ENCODE assay signal across 25 cellular contexts in the genomic region with DNA sequence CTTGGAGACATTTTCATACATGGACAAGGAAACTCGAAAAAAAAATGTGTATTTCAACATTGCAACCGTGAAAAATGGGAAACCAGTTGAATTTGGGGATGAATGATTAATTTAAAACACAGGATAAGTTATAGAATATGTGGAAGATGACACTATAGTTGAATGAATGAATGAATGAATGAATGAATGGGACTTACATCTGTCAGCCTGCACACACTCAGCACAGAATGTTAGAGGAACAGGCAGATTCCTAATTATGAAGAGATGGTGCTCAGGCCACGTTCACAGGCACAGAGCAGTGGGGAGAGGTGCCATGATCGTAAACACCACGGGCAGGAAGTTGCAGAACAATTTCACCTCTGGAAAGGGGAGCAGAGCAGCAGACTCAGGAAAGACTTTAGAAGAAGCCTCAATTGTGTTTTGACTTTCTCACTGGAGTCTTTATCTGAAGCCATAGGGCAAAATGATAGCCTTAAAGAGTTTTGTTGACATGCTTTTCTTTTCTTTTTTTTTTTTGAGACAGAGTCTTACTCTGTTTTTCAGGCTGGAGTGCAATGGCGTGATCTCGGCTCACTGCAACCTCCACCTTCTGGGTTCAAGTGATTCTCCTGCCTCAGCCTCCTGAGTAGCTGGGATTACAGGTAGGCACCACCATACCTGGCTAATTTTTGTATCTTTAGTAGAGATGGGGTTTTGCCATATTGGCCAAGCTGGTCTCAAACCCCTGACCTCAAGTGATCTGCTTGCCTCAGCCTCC. TPM values are rescaled to one million over a fixed set of nuclear protein-coding genes. Genes with fewer than 3 reads are reported as not detected.
"Had no signal": no experiment of that assay in that cellular context is flagged by ENCODE, and none has a peak within 500 bp of the region (broad histone marks: within the 10 kb centered on the region; RNA-seq: fewer than 3 reads in every experiment).

No MANE protein-coding gene starts in this region.

- H3K9me3 Mint-ChIP-seq: activated CD8-positive, alpha-beta T cell treated with anti-CD3 and anti-CD28 coated beads for 36 hours; activated naive CD4-positive, alpha-beta T cell treated with anti-CD3 and anti-CD28 coated beads, Interleukin-2, amount 10 ng/mL, durations not matched to agents 7 days and 5 days; stimulated activated effector memory CD8-positive, alpha-beta T cell treated with anti-CD3 and anti-CD28 coated beads, Interleukin-12 subunit alpha, Interleukin-12 subunit beta, amount 100 ng/mL, for 72 hours had no signal

- H3K27ac ChIP-seq: ascending aorta, coronary artery, left ventricle myocardium inferior, psoas muscle, thyroid gland had no signal

- H3K4me3 Mint-ChIP-seq: activated CD8-positive, alpha-beta T cell treated with anti-CD3 and anti-CD28 coated beads for 36 hours; activated naive CD4-positive, alpha-beta T cell treated with anti-CD3 and anti-CD28 coated beads, Interleukin-2, amount 10 ng/mL, durations not matched to agents 7 days and 5 days; naive B cell; stimulated activated effector memory CD8-positive, alpha-beta T cell treated with anti-CD3 and anti-CD28 coated beads, Interleukin-12 subunit alpha, Interleukin-12 subunit beta, amount 100 ng/mL, for 72 hours had no signal

- FAIRE-seq: endometrium, frontal cortex, small intestine, TTC549 had no signal

- H3K27me3 Mint-ChIP-seq: activated naive CD4-positive, alpha-beta T cell treated with anti-CD3 and anti-CD28 coated beads, Interleukin-2, amount 10 ng/mL, durations not matched to agents 7 days and 5 days had no signal

- H3K4me1 ChIP-seq: ascending aorta, left ventricle myocardium inferior, psoas muscle, thyroid gland had no signal

- DNase-seq: activated CD4-positive, alpha-beta T cell treated with anti-CD3 and anti-CD28 coated beads for 4 hours; activated CD8-positive, alpha-beta T cell treated with anti-CD3 and anti-CD28 coated beads for 36 hours; activated naive CD4-positive, alpha-beta T cell treated with anti-CD3 and anti-CD28 coated beads, Interleukin-2, amount 10 ng/mL, durations not matched to agents 7 days and 5 days; activated T-cell treated with anti-CD3 and anti-CD28 coated beads, Interleukin-2, amount 50 U/mL, for 1 hour; head of caudate nucleus; left ventricle myocardium inferior; mucosa of descending colon; naive B cell; psoas muscle; right cardiac atrium; stimulated activated CD4-positive, alpha-beta T cell treated with anti-CD3 and anti-CD28 coated beads, Interleukin-4, amount 100 ng/mL, for 24 hours; thyroid gland had no signal

- H3K36me3 ChIP-seq: ascending aorta, left ventricle myocardium inferior, neural progenitor cell, thyroid gland had no signal

- H3K4me1 Mint-ChIP-seq: activated naive CD4-positive, alpha-beta T cell treated with anti-CD3 and anti-CD28 coated beads, Interleukin-2, amount 10 ng/mL, durations not matched to agents 7 days and 5 days; naive B cell; stimulated activated effector memory CD8-positive, alpha-beta T cell treated with anti-CD3 and anti-CD28 coated beads, Interleukin-12 subunit alpha, Interleukin-12 subunit beta, amount 100 ng/mL, for 72 hours had no signal

- H3K4me2 ChIP-seq: neural progenitor cell had no signal

- H3K9me3 ChIP-seq: mucosa of descending colon, psoas muscle, thyroid gland had no signal

- H3K36me3 Mint-ChIP-seq: activated naive CD4-positive, alpha-beta T cell treated with anti-CD3 and anti-CD28 coated beads, Interleukin-2, amount 10 ng/mL, durations not matched to agents 7 days and 5 days; neural progenitor cell; stimulated activated effector memory CD8-positive, alpha-beta T cell treated with anti-CD3 and anti-CD28 coated beads, Interleukin-12 subunit alpha, Interleukin-12 subunit beta, amount 100 ng/mL, for 72 hours had no signal

- ATAC-seq: activated CD8-positive, alpha-beta T cell treated with anti-CD3 and anti-CD28 coated beads for 36 hours; mucosa of descending colon; psoas muscle; stimulated activated effector memory CD8-positive, alpha-beta T cell treated with anti-CD3 and anti-CD28 coated beads, Interleukin-12 subunit alpha, Interleukin-12 subunit beta, amount 100 ng/mL, for 72 hours had no signal

- H3K9ac ChIP-seq: neural progenitor cell had no signal

- H3K4me3 ChIP-seq: ascending aorta, coronary artery, left ventricle myocardium inferior, mucosa of descending colon, neural progenitor cell, psoas muscle, thyroid gland had no signal

- H3K27ac Mint-ChIP-seq: activated CD8-positive, alpha-beta T cell treated with anti-CD3 and anti-CD28 coated beads for 36 hours; activated naive CD4-positive, alpha-beta T cell treated with anti-CD3 and anti-CD28 coated beads, Interleukin-2, amount 10 ng/mL, durations not matched to agents 7 days and 5 days; activated T-helper 2 cell treated with anti-CD3 and anti-CD28 coated beads, Interferon-gamma antibody, Interleukin-2, Interleukin-4, amounts not matched to agents 10 μg/mL and 5 μg/mL and 100 μg/mL, durations not matched to agents 14 hours and 24 hours and 36 hours; stimulated activated effector memory CD8-positive, alpha-beta T cell treated with anti-CD3 and anti-CD28 coated beads, Interleukin-12 subunit alpha, Interleukin-12 subunit beta, amount 100 ng/mL, for 72 hours had no signal

- H3K27me3 ChIP-seq: ascending aorta, neural progenitor cell, thyroid gland had no signal

RNA-seq across cellular contexts. Expression of a gene that starts 4.9 kb away (rescaled TPM):
- total RNA-seq: activated CD8-positive, alpha-beta T cell treated with anti-CD3 and anti-CD28 coated beads for 36 hours; activated T-helper 2 cell treated with anti-CD3 and anti-CD28 coated beads, Interferon-gamma antibody, Interleukin-2, Interleukin-4, amounts not matched to agents 10 μg/mL and 5 μg/mL and 100 μg/mL, durations not matched to agents 14 hours and 24 hours and 36 hours; frontal cortex; kidney epithelial cell; left ventricle myocardium inferior; osteoblast; psoas muscle; right cardiac atrium; T-helper 2 cell treated with Interferon-gamma antibody and Interleukin-4, amounts not matched to agents 100 ng/mL and 5 ng/mL, for 36 hours; thyroid gland had no signal
- polyA plus RNA-seq: psoas muscle, right cardiac atrium had no signal

RNA-seq across cellular contexts. Expression of a gene that starts 32.0 kb away (rescaled TPM):
- total RNA-seq: activated CD8-positive, alpha-beta T cell treated with anti-CD3 and anti-CD28 coated beads for 36 hours; activated T-helper 2 cell treated with anti-CD3 and anti-CD28 coated beads, Interferon-gamma antibody, Interleukin-2, Interleukin-4, amounts not matched to agents 10 μg/mL and 5 μg/mL and 100 μg/mL, durations not matched to agents 14 hours and 24 hours and 36 hours; ascending aorta; frontal cortex; kidney epithelial cell; left ventricle myocardium inferior; mucosa of descending colon; osteoblast; psoas muscle; right cardiac atrium; T-helper 2 cell treated with Interferon-gamma antibody and Interleukin-4, amounts not matched to agents 100 ng/mL and 5 ng/mL, for 36 hours; thyroid gland had no signal
- polyA plus RNA-seq: esophagus, psoas muscle, right cardiac atrium, small intestine had no signal
